ENCODE assay signal across 9 cellular contexts in genomic region chr19:42282036-42282762, GRCh38. TPM values are rescaled to one million over a fixed set of nuclear protein-coding genes. Genes with fewer than 3 reads are reported as not detected.
DNase-seq lines count a peak whose midpoint lies in the region; ATAC-seq and TF ChIP-seq lines count a peak whose summit lies in the region.
"Had no signal": no experiment of that assay in that cellular context is flagged by ENCODE, and none has a peak within 500 bp of the region (broad histone marks: within the 10 kb centered on the region; RNA-seq: fewer than 3 reads in every experiment).

No MANE protein-coding gene starts in this region.

- ATAC-seq in GM18870 (IDR thresholded peaks at IDR 0.05; ENCODE audit: unreplicated experiment): no peak

- TF ChIP-seq POLR2A in Peyer's patch (IDR thresholded peaks at IDR 0.05): no peak

- H3K4me3 ChIP-seq in GM06990 (replicated peaks; ENCODE audit: low read depth, low read length) (no peak overlapping the region), Peyer's patch (no peak overlapping the region), fibroblast of the aortic adventitia (ENCODE audit: low read depth, low read length) (peak overlapping the region; percentile 41), retinal pigment epithelial cell (ENCODE audit: low read length) (peak overlapping the region; percentile 16)

- no peak for TF ChIP-seq CTCF in GM06990 (IDR thresholded peaks at IDR 0.05; ENCODE audit: insufficient read depth, low read length, poor library complexity, severe bottlenecking)
- TF ChIP-seq CTCF in Peyer's patch (IDR thresholded peaks at IDR 0.05): no peak
- no peak for TF ChIP-seq CTCF in fibroblast of the aortic adventitia (IDR thresholded peaks at IDR 0.05; ENCODE audit: insufficient read depth, low read length)
- TF ChIP-seq CTCF in retinal pigment epithelial cell (conservative IDR thresholded peaks at IDR 0.05; ENCODE audit: low read depth, low read length): no peak

- H3K27me3 ChIP-seq in GM06990 (replicated peaks; ENCODE audit: control insufficient read depth, insufficient read depth, low read length): no peaks in the 10 kb centered on the region
- H3K27me3 ChIP-seq in Peyer's patch: no peaks in the 10 kb centered on the region

- peak overlapping the region; percentile 89 to 99 (median 96) for H3K27ac ChIP-seq in Peyer's patch

- peak; percentile 17 for DNase-seq in GM06990 (ENCODE audit: extremely low read depth, insufficient read length)
- DNase-seq in Peyer's patch: no peak
- DNase-seq in fibroblast of the aortic adventitia (ENCODE audit: low read depth): peak; percentile 48
- DNase-seq in retinal pigment epithelial cell (ENCODE audit: low read depth): no peak
- DNase-seq in COR-L47 (lab: John Stamatoyannopoulos, UW): no peak
- no peak for DNase-seq in islet precursor cell
- no peak for DNase-seq in MV-4-11 (lab: John Stamatoyannopoulos, UW)

- H3K4me1 ChIP-seq in Peyer's patch: peaks cover 15 to 82% (median 49%) of the 10 kb centered on the region in 4 donors

- no peaks in the 10 kb centered on the region for H3K9me3 ChIP-seq in Peyer's patch

- H3K36me3 ChIP-seq in GM06990 (ENCODE audit: control insufficient read depth, insufficient read depth, low read length): peaks cover 6% of the 10 kb centered on the region
- H3K36me3 ChIP-seq in Peyer's patch: peaks cover 0 to 7% (median 0%) of the 10 kb centered on the region in 3 donors

RNA-seq across cellular contexts. Expression of gene CIC, which starts 13.1 kb away (rescaled TPM):
- total RNA-seq in Peyer's patch: 10 to 100 TPM; 40.5 to 72.8 (median 67.2) TPM
- 35.3 and 36.1 TPM in 2 replicates for total RNA-seq in fibroblast of the aortic adventitia (ENCODE audit: low replicate concordance)

RNA-seq across cellular contexts. Expression of gene PRR19, which starts 19.7 kb away (rescaled TPM):
- 1 to 10 TPM in 2 of 4 donors, not detected in 2; 1.1 TPM for total RNA-seq in Peyer's patch
- 0.90 and 1.1 TPM in 2 replicates for total RNA-seq in fibroblast of the aortic adventitia (ENCODE audit: low replicate concordance)
- total RNA-seq: mononuclear cell had no signal

RNA-seq across cellular contexts. Expression of gene PAFAH1B3, which starts 20.2 kb away (rescaled TPM):
- total RNA-seq in Peyer's patch (10 to 100 TPM in 2 of 4 donors, 1 to 10 TPM in 2; 8.6 to 42.1 (median 10.2) TPM), fibroblast of the aortic adventitia (ENCODE audit: low replicate concordance) (23.0 and 28.2 TPM in 2 replicates)

RNA-seq across cellular contexts. Expression of gene ERF, which starts 27.3 kb away (rescaled TPM):
- total RNA-seq in Peyer's patch (10 to 100 TPM; 13.2 to 85.4 (median 49.3) TPM), fibroblast of the aortic adventitia (ENCODE audit: low replicate concordance) (18.2 and 30.4 TPM in 2 replicates)

RNA-seq across cellular contexts. Expression of gene TMEM145, which starts 30.9 kb away (rescaled TPM):
- total RNA-seq in Peyer's patch (not detected), fibroblast of the aortic adventitia (ENCODE audit: low replicate concordance) (not detected in 2 replicates)
- total RNA-seq: mononuclear cell had no signal

Comparison
In these comparisons a context has a peak if more than half of its experiments do, and no peak if none do; other contexts are left out.
1. DNase-seq: peak in GM06990 (single experiment) and fibroblast of the aortic adventitia (single experiment); none in Peyer's patch (0 of 3), retinal pigment epithelial cell (single experiment), COR-L47 (single experiment), islet precursor cell (single experiment) and MV-4-11 (single experiment).
2. H3K4me3 ChIP-seq: peak in fibroblast of the aortic adventitia (single experiment) and retinal pigment epithelial cell (single experiment); none in GM06990 (single experiment) and Peyer's patch (0 of 4).